Comparison of ENCODE assay signal across 1 cellular context in genomic region chr18:70490008-70490933, GRCh38.
TF ChIP-seq lines count a peak whose summit lies in the region.

No MANE protein-coding gene starts in this region.

TF ChIP-seq in HepG2, 621 proteins besides CTCF, POLR2A, EP300 and RAD21 (continued from another document):
- TF ChIP-seq ZHX2 (IDR thresholded peaks at IDR 0.05; ENCODE audit: low read depth) (no peak), ZHX2 (CRISPR knock-in tag; IDR thresholded peaks at IDR 0.05; ENCODE audit: borderline replicate concordance) (no peak), STAG1 (CRISPR knock-in tag; IDR thresholded peaks at IDR 0.05) (peak; percentile 55), STAT6 (CRISPR knock-in tag; IDR thresholded peaks at IDR 0.05; ENCODE audit: borderline replicate concordance) (no peak), NR2F1 (CRISPR knock-in tag; IDR thresholded peaks at IDR 0.05) (no peak)
- TF ChIP-seq, protein P1, sequence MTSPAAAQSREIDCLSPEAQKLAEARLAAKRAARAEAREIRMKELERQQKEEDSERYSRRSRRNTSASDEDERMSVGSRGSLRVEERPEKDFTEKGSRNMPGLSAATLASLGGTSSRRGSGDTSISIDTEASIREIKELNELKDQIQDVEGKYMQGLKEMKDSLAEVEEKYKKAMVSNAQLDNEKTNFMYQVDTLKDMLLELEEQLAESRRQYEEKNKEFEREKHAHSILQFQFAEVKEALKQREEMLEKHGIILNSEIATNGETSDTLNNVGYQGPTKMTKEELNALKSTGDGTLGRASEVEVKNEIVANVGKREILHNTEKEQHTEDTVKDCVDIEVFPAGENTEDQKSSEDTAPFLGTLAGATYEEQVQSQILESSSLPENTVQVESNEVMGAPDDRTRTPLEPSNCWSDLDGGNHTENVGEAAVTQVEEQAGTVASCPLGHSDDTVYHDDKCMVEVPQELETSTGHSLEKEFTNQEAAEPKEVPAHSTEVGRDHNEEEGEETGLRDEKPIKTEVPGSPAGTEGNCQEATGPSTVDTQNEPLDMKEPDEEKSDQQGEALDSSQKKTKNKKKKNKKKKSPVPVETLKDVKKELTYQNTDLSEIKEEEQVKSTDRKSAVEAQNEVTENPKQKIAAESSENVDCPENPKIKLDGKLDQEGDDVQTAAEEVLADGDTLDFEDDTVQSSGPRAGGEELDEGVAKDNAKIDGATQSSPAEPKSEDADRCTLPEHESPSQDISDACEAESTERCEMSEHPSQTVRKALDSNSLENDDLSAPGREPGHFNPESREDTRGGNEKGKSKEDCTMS (CRISPR knock-in tag; conservative IDR thresholded peaks at IDR 0.05): no peak
